In genomic region chr20:57493091-57493615, GRCh38 we compare ENCODE assay signal across 1 cellular context.
TF ChIP-seq lines count a peak whose summit lies in the region.

No MANE protein-coding gene starts in this region.

TF ChIP-seq in GM12878, 131 proteins besides CTCF, POLR2A, EP300 and RAD21:
- TF ChIP-seq PAX5 (IDR thresholded peaks at IDR 0.05; ENCODE audit: borderline replicate concordance, low read depth, low read length) (no peak), MLLT1 (IDR thresholded peaks at IDR 0.05) (0 out of 2 replicates have a peak, but pooled peaks have one; percentile 22), USF1 (IDR thresholded peaks at IDR 0.05; ENCODE audit: borderline replicate concordance, extremely low read length, insufficient read depth, low read depth, low read length) (peak; percentile 32)
